Comparison of ENCODE assay signal across 1 cellular context in the genomic region with DNA sequence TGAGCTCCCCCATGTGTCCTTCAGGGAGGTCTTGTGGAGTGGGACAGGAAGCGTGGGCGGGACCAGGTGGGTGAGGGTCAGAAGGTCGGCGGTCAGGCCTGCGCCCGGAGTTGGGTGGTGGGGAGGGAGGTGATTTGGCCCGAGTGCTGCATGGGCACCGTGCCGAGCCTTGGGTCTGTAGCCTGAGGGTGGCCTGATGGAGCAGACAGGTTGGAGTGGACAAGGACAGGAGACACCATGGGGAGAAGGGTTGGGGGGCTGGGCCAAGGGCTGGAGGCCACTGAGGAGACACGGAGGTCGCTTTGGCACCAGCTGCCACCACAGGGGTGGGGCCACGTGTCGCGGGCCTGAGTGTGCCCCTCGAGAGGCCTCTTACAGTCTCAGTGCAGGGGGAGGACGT.
TF ChIP-seq lines count a peak whose summit lies in the region.

No MANE protein-coding gene starts in this region.

TF ChIP-seq in WTC11, 78 proteins besides CTCF, POLR2A, EP300 and RAD21 (continued from another document):
- TF ChIP-seq, protein P1, sequence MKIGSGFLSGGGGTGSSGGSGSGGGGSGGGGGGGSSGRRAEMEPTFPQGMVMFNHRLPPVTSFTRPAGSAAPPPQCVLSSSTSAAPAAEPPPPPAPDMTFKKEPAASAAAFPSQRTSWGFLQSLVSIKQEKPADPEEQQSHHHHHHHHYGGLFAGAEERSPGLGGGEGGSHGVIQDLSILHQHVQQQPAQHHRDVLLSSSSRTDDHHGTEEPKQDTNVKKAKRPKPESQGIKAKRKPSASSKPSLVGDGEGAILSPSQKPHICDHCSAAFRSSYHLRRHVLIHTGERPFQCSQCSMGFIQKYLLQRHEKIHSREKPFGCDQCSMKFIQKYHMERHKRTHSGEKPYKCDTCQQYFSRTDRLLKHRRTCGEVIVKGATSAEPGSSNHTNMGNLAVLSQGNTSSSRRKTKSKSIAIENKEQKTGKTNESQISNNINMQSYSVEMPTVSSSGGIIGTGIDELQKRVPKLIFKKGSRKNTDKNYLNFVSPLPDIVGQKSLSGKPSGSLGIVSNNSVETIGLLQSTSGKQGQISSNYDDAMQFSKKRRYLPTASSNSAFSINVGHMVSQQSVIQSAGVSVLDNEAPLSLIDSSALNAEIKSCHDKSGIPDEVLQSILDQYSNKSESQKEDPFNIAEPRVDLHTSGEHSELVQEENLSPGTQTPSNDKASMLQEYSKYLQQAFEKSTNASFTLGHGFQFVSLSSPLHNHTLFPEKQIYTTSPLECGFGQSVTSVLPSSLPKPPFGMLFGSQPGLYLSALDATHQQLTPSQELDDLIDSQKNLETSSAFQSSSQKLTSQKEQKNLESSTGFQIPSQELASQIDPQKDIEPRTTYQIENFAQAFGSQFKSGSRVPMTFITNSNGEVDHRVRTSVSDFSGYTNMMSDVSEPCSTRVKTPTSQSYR (CRISPR knock-in tag; IDR thresholded peaks at IDR 0.05), result no peak
- TF ChIP-seq JAZF1 (CRISPR knock-in tag; IDR thresholded peaks at IDR 0.05) (no peak), IRF2 (CRISPR knock-in tag; IDR thresholded peaks at IDR 0.05; ENCODE audit: borderline replicate concordance, low read depth) (no peak), CBFB (CRISPR knock-in tag; IDR thresholded peaks at IDR 0.05; ENCODE audit: low read depth) (no peak), ZBTB21 (CRISPR knock-in tag; IDR thresholded peaks at IDR 0.05; ENCODE audit: borderline replicate concordance) (no peak), RORB (CRISPR knock-in tag; IDR thresholded peaks at IDR 0.05) (no peak), CREM (CRISPR knock-in tag; IDR thresholded peaks at IDR 0.05) (no peak), TCF7 (CRISPR knock-in tag; IDR thresholded peaks at IDR 0.05; ENCODE audit: low read depth) (no peak), ARID4B (CRISPR knock-in tag; IDR thresholded peaks at IDR 0.05; ENCODE audit: borderline replicate concordance) (no peak), ZNF423 (CRISPR knock-in tag; IDR thresholded peaks at IDR 0.05) (no peak), ZBTB43 (CRISPR knock-in tag; IDR thresholded peaks at IDR 0.05) (no peak), RELA (CRISPR knock-in tag; IDR thresholded peaks at IDR 0.05; ENCODE audit: borderline replicate concordance) (no peak), GTF2I (CRISPR knock-in tag; conservative IDR thresholded peaks at IDR 0.05) (no peak), TP53 (CRISPR knock-in tag; IDR thresholded peaks at IDR 0.05) (no peak), FOXP4 (CRISPR knock-in tag; IDR thresholded peaks at IDR 0.05) (no peak)
- TF ChIP-seq, protein P2, sequence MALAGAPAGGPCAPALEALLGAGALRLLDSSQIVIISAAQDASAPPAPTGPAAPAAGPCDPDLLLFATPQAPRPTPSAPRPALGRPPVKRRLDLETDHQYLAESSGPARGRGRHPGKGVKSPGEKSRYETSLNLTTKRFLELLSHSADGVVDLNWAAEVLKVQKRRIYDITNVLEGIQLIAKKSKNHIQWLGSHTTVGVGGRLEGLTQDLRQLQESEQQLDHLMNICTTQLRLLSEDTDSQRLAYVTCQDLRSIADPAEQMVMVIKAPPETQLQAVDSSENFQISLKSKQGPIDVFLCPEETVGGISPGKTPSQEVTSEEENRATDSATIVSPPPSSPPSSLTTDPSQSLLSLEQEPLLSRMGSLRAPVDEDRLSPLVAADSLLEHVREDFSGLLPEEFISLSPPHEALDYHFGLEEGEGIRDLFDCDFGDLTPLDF (CRISPR knock-in tag; IDR thresholded peaks at IDR 0.05), result no peak
- TF ChIP-seq, protein P3, sequence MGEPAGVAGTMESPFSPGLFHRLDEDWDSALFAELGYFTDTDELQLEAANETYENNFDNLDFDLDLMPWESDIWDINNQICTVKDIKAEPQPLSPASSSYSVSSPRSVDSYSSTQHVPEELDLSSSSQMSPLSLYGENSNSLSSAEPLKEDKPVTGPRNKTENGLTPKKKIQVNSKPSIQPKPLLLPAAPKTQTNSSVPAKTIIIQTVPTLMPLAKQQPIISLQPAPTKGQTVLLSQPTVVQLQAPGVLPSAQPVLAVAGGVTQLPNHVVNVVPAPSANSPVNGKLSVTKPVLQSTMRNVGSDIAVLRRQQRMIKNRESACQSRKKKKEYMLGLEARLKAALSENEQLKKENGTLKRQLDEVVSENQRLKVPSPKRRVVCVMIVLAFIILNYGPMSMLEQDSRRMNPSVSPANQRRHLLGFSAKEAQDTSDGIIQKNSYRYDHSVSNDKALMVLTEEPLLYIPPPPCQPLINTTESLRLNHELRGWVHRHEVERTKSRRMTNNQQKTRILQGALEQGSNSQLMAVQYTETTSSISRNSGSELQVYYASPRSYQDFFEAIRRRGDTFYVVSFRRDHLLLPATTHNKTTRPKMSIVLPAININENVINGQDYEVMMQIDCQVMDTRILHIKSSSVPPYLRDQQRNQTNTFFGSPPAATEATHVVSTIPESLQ (CRISPR knock-in tag; IDR thresholded peaks at IDR 0.05), result no peak
- TF ChIP-seq, protein P4, sequence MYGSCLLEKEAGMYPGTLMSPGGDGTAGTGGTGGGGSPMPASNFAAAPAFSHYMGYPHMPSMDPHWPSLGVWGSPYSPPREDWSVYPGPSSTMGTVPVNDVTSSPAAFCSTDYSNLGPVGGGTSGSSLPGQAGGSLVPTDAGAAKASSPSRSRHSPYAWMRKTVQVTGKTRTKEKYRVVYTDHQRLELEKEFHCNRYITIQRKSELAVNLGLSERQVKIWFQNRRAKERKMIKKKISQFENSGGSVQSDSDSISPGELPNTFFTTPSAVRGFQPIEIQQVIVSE (CRISPR knock-in tag; IDR thresholded peaks at IDR 0.05; ENCODE audit: borderline replicate concordance), result no peak
